ENCODE assay signal across 8 cellular contexts in the genomic region with DNA sequence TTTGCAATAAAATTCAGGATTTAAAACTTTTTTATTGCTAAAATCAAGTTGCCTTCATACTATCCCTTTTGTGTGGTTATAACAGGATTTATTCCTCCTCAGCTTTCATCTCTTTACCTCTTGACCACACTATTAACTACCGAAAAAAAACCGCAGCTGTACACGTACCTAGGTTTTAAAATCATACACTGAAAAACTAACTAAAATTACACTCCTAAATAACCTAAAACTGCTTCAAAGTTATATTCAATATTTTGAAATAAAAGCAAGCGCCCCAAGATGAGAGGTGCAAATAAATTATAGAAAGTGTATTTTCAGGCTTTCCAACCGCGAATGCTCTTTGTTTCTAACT. TPM values are rescaled to one million over a fixed set of nuclear protein-coding genes. Genes with fewer than 3 reads are reported as not detected.
DNase-seq lines count a peak whose midpoint lies in the region; ATAC-seq and TF ChIP-seq lines count a peak whose summit lies in the region.

No MANE protein-coding gene starts in this region.

- TF ChIP-seq CTCF in Caco-2 (IDR thresholded peaks at IDR 0.05; ENCODE audit: insufficient read depth in 1 of 2, low read depth in 1 of 2, low read length in 1 of 2, severe bottlenecking in 1 of 2, unreplicated experiment in 1 of 2) (no peak), NB4 (IDR thresholded peaks at IDR 0.05; ENCODE audit: low read depth, low read length) (no peak), osteocyte (IDR thresholded peaks at IDR 0.05) (no peak)

- no peak for TF ChIP-seq POLR2A in NB4 (IDR thresholded peaks at IDR 0.05; ENCODE audit: extremely low read depth, insufficient read length)

- no peak for DNase-seq in Caco-2
- DNase-seq in NB4 (ENCODE audit: low read depth): no peak
- no peak for DNase-seq in effector memory CD4-positive, alpha-beta T cell
- no peak for DNase-seq in osteocyte (ENCODE audit: extremely low spot score, unreplicated experiment)
- DNase-seq in NOMO-1 treated with dmso at 0.1 percent for 144 hours (lab: John Stamatoyannopoulos, UW; ENCODE audit: unreplicated experiment): no peak
- DNase-seq in NCI-H345 treated with DMSO at 0.1 percent for 48 hours (lab: John Stamatoyannopoulos, UW; ENCODE audit: unreplicated experiment): no peak

- peaks cover 6% of the 10 kb centered on the region; the same call in 1 of the 2 replicates for H3K4me1 ChIP-seq in Caco-2
- H3K4me1 ChIP-seq in effector memory CD4-positive, alpha-beta T cell (ENCODE audit: control insufficient read depth, insufficient read depth, low read length, poor library complexity, severe bottlenecking): peaks cover 5% of the 10 kb centered on the region

- no peaks in the 10 kb centered on the region; the same call in 1 of the 2 replicates for H3K36me3 ChIP-seq in Caco-2 (ENCODE audit: control insufficient read depth, insufficient read depth, low read length)
- H3K36me3 ChIP-seq in effector memory CD4-positive, alpha-beta T cell (ENCODE audit: control insufficient read depth, insufficient read depth, low read length): no peaks in the 10 kb centered on the region

- H3K27me3 Mint-ChIP-seq in Caco-2 (ENCODE audit: insufficient read depth, unreplicated experiment) (no peaks in the 10 kb centered on the region), osteocyte (ENCODE audit: unreplicated experiment) (no peaks in the 10 kb centered on the region)

- CTCF ChIA-PET in Caco-2 (lab: Charles Lee): interaction anchor here (0.6 to 1.5 kb wide), 6 partner anchors 15 to 158 kb away, joined by 3 to 9 read pairs (median 3); a partner anchor contains a TSS

- POLR2A ChIA-PET in Caco-2 (lab: Charles Lee): no interaction called here

- H3K4me3 ChIP-seq in Caco-2 (ENCODE audit: low read depth, low read length) (peak overlapping the region; percentile 86), NB4 (ENCODE audit: low read depth, low read length) (peak overlapping the region; percentile 82)
- peak overlapping the region; percentile 87 for H3K4me3 ChIP-seq in effector memory CD4-positive, alpha-beta T cell (ENCODE audit: insufficient read depth, low read depth, low read length, poor library complexity, severe bottlenecking)

- H3K36me3 Mint-ChIP-seq in Caco-2 (ENCODE audit: insufficient read depth, unreplicated experiment): peaks cover 9% of the 10 kb centered on the region
- no peaks in the 10 kb centered on the region for H3K36me3 Mint-ChIP-seq in osteocyte (ENCODE audit: unreplicated experiment)

- peak overlapping the region; percentile 76 for H3K4me3 Mint-ChIP-seq in Caco-2 (ENCODE audit: unreplicated experiment)
- H3K4me3 Mint-ChIP-seq in osteocyte (ENCODE audit: unreplicated experiment): peak overlapping the region; percentile 89

- ATAC-seq in GM18868 (IDR thresholded peaks at IDR 0.05; ENCODE audit: unreplicated experiment): no peak
- ATAC-seq in HG02852 (IDR thresholded peaks at IDR 0.05; ENCODE audit: unreplicated experiment): no peak

- H3K27ac ChIP-seq in effector memory CD4-positive, alpha-beta T cell (ENCODE audit: insufficient read depth, low read length, poor library complexity, severe bottlenecking): no peak overlapping the region

- intact Hi-C loops in Caco-2 (cut with micrococcal nuclease; ENCODE audit: unreplicated experiment): loop anchor here (1.0 to 10.0 kb wide), 2 partner anchors 39 to 613 kb away; a partner anchor contains a TSS

- H3K27me3 ChIP-seq in Caco-2 (replicated peaks; ENCODE audit: control insufficient read depth, insufficient read depth, low read length): no peaks in the 10 kb centered on the region
- no peaks in the 10 kb centered on the region for H3K27me3 ChIP-seq in effector memory CD4-positive, alpha-beta T cell (replicated peaks; ENCODE audit: control insufficient read depth, insufficient read depth, low read length, poor library complexity, severe bottlenecking)

- no peaks in the 10 kb centered on the region for H3K4me1 Mint-ChIP-seq in Caco-2 (ENCODE audit: low read depth, unreplicated experiment)
- H3K4me1 Mint-ChIP-seq in osteocyte (ENCODE audit: unreplicated experiment): peaks cover 16% of the 10 kb centered on the region

- H3K9me3 ChIP-seq in Caco-2: no peaks in the 10 kb centered on the region
- no peaks in the 10 kb centered on the region for H3K9me3 ChIP-seq in effector memory CD4-positive, alpha-beta T cell (ENCODE audit: control insufficient read depth, low read length)

- TSS peak; percentile 24 for BruUV-seq in Caco-2 (replicated peaks; lab: Mats Ljungman, UMichigan)

- no peaks in the 10 kb centered on the region for H3K9me3 Mint-ChIP-seq in Caco-2 (ENCODE audit: unreplicated experiment)
- no peaks in the 10 kb centered on the region for H3K9me3 Mint-ChIP-seq in osteocyte (ENCODE audit: unreplicated experiment)

- peak overlapping the region; percentile 79 for H3K27ac Mint-ChIP-seq in Caco-2 (ENCODE audit: unreplicated experiment)
- peak overlapping the region; percentile 60 for H3K27ac Mint-ChIP-seq in osteocyte (ENCODE audit: unreplicated experiment)

RNA-seq across cellular contexts. Expression of a gene that starts 1.4 kb away (rescaled TPM):
- total RNA-seq in Caco-2 (2022): 19.7 and 20.4 TPM in 2 replicates
- 27.7 and 29.1 TPM in 2 replicates for total RNA-seq in osteocyte

RNA-seq across cellular contexts. Expression of a gene that starts 39.0 kb away (rescaled TPM):
- total RNA-seq in Caco-2 (2022) (44.3 and 48.1 TPM in 2 replicates), osteocyte (30.8 and 34.0 TPM in 2 replicates)
